23 cellular contexts compared by ENCODE assay signal in the genomic region with DNA sequence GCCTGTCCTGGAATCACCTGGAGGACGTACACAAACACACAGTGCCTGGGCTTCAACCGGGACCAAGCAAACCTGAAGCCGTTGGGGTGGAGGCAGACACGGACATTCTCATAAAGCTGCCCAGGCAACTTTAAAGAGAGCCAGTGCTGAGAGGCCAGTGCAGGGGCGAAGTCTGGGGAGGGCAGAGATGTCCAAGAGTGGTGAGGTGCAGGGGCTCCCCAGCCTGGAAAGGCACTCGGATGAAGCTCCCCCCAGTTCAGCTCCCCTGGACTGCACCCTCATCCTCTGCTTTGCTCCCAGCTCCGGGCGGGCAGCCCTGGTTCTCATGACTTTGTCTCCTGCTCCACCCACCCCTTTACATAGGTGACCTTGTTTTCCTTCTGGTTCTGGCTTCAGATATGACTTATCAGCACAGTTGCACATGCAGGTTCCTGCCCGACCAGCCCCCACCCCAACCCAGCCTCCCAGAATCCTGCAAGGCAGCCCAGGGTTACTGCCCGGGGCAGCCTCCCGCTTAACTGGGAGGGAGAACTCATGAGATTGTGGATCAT.
A peak's percentile ranks its signal among the peaks of the same experiment; 100 is the strongest.
DNase-seq lines count a peak whose midpoint lies in the region; ATAC-seq and TF ChIP-seq lines count a peak whose summit lies in the region.
"Had no signal": no experiment of that assay in that cellular context is flagged by ENCODE, and none has a peak within 500 bp of the region (broad histone marks: within the 10 kb centered on the region; RNA-seq: fewer than 3 reads in every experiment).

No MANE protein-coding gene starts in this region.

- H4K20me1 ChIP-seq in hepatocyte (ENCODE audit: insufficient read depth, poor library complexity, severe bottlenecking) (no peaks in the 10 kb centered on the region), smooth muscle cell (ENCODE audit: low read depth) (no peaks in the 10 kb centered on the region)

- H2AFZ ChIP-seq in hepatocyte, result peak overlapping the region; percentile 12
- H2AFZ ChIP-seq in trophoblast cell (ENCODE audit: insufficient read depth, low read length, poor library complexity), result no peak overlapping the region
- H2AFZ ChIP-seq in smooth muscle cell (ENCODE audit: low read depth), result no peak overlapping the region

- 63% methylated on average over 11 of the region's 11 CpGs for WGBS in heart right ventricle, 2 donors
- WGBS in hepatocyte (ENCODE audit: low lambda C conversion rate, missing lambda C conversion rate), result 62% methylated on average over 11 of the region's 11 CpGs
- no CpG with 5 or more reads among the region's 11 CpGs for WGBS in trophoblast cell (ENCODE audit: extremely low coverage, insufficient coverage, insufficient read length)
- 90% methylated on average over 11 of the region's 11 CpGs for WGBS in smooth muscle cell (ENCODE audit: low lambda C conversion rate)

- ATAC-seq in heart right ventricle (peak in 7 of 8 donors; percentile 16 to 70 (median 55)), GM18907 (IDR thresholded peaks at IDR 0.05; ENCODE audit: unreplicated experiment) (no peak)
- ATAC-seq: PC-3 had no signal

- peak overlapping the region; percentile 55 for H3K14ac ChIP-seq in trophoblast cell (ENCODE audit: low read length)

- H3K23ac ChIP-seq in trophoblast cell (ENCODE audit: low read length), result no peak overlapping the region

- H3K9ac ChIP-seq in trophoblast cell (ENCODE audit: low read length) (peak overlapping the region; percentile 42), smooth muscle cell (ENCODE audit: low read depth) (no peak overlapping the region)

- H3K4me3 ChIP-seq in heart right ventricle, result no peak overlapping the region
- no peak overlapping the region for H3K4me3 ChIP-seq in left ventricle myocardium inferior
- no peak overlapping the region for H3K4me3 ChIP-seq in hepatocyte
- H3K4me3 ChIP-seq in trophoblast cell (ENCODE audit: low read depth, low read length), result no peak overlapping the region
- no peak overlapping the region for H3K4me3 ChIP-seq in smooth muscle cell
- H3K4me3 ChIP-seq: HAP-1, SJCRH30 had no signal

- no peak for TF ChIP-seq CTCF in heart right ventricle (IDR thresholded peaks at IDR 0.05)
- no peak for TF ChIP-seq CTCF in left ventricle myocardium inferior (IDR thresholded peaks at IDR 0.05; ENCODE audit: borderline replicate concordance)
- no peak for TF ChIP-seq CTCF in hepatocyte (IDR thresholded peaks at IDR 0.05; ENCODE audit: poor library complexity)
- no peak for TF ChIP-seq CTCF in smooth muscle cell (IDR thresholded peaks at IDR 0.05; ENCODE audit: borderline replicate concordance, insufficient read depth, poor library complexity, severe bottlenecking)

- no peaks in the 10 kb centered on the region for H3K79me2 ChIP-seq in hepatocyte
- peaks cover 2% of the 10 kb centered on the region for H3K79me2 ChIP-seq in trophoblast cell (ENCODE audit: control insufficient read depth, insufficient read depth, low read length, poor library complexity)
- H3K79me2 ChIP-seq in smooth muscle cell (ENCODE audit: low read depth), result no peaks in the 10 kb centered on the region

- intact Hi-C loops in heart right ventricle (cut with DNase I), result loop anchor here in 1 of 10 donors (10.0 kb wide), 1 partner anchor 107 kb away; no protein-coding TSS in a partner anchor
- intact Hi-C loops in left ventricle myocardium inferior (cut with micrococcal nuclease), result no loop called here

- H2BK120ac ChIP-seq in trophoblast cell (ENCODE audit: insufficient read depth, low read length, poor library complexity), result peak overlapping the region; percentile 71

- H3K27me3 ChIP-seq in heart right ventricle (no peaks in the 10 kb centered on the region), left ventricle myocardium inferior (ENCODE audit: low read depth) (no peaks in the 10 kb centered on the region), hepatocyte (no peaks in the 10 kb centered on the region), trophoblast cell (ENCODE audit: insufficient read depth, low read length) (no peaks in the 10 kb centered on the region), smooth muscle cell (ENCODE audit: low read depth) (no peaks in the 10 kb centered on the region)
- H3K27me3 ChIP-seq: BE2C, SJCRH30 had no signal

- H3K4me1 ChIP-seq in heart right ventricle (peaks cover 0 to 31% (median 10%) of the 10 kb centered on the region in 9 donors), left ventricle myocardium inferior (peaks cover 25% of the 10 kb centered on the region), hepatocyte (ENCODE audit: insufficient read depth) (peaks cover 5% of the 10 kb centered on the region), trophoblast cell (ENCODE audit: control insufficient read depth in 1 of 2, insufficient read depth in 2 of 2, low read length in 2 of 2) (peaks cover 0 to 2% of the 10 kb centered on the region in 2 experiments), smooth muscle cell (ENCODE audit: low read depth) (no peaks in the 10 kb centered on the region)
- H3K4me1 ChIP-seq: HAP-1, SJCRH30 had no signal

- H2AK5ac ChIP-seq in trophoblast cell (ENCODE audit: low read length), result no peak overlapping the region

- peak overlapping the region; percentile 51 for H2BK5ac ChIP-seq in trophoblast cell (ENCODE audit: low read depth, low read length, poor library complexity)

- H3K36me3 ChIP-seq in heart right ventricle, result no peaks in the 10 kb centered on the region
- no peaks in the 10 kb centered on the region for H3K36me3 ChIP-seq in left ventricle myocardium inferior
- H3K36me3 ChIP-seq in hepatocyte (replicated peaks; ENCODE audit: insufficient read depth, low read depth), result no peaks in the 10 kb centered on the region
- H3K36me3 ChIP-seq in trophoblast cell (ENCODE audit: control insufficient read depth in 1 of 2, insufficient read depth in 2 of 2, low read length in 2 of 2), result no peaks in the 10 kb centered on the region
- no peaks in the 10 kb centered on the region for H3K36me3 ChIP-seq in smooth muscle cell (ENCODE audit: low read depth)
- H3K36me3 ChIP-seq: BE2C, HAP-1, SJCRH30 had no signal

- H3K4me2 ChIP-seq in hepatocyte, result peak overlapping the region; percentile 60
- H3K4me2 ChIP-seq in trophoblast cell (ENCODE audit: low read length), result no peak overlapping the region
- H3K4me2 ChIP-seq in smooth muscle cell, result no peak overlapping the region

- no peak overlapping the region for H3K4ac ChIP-seq in trophoblast cell (ENCODE audit: low read depth, low read length)

- DNase-seq in heart right ventricle (no peak), left ventricle myocardium inferior (no peak), hepatocyte (ENCODE audit: low spot score) (peak; percentile 20), trophoblast cell (no peak), cerebellum (ENCODE audit: low spot score) (no peak), smooth muscle cell (lab: John Stamatoyannopoulos, UW; ENCODE audit: unreplicated experiment) (no peak), amygdala (lab: John Stamatoyannopoulos, UW) (no peak)
- DNase-seq: BE2C; Caco-2; CD4-positive, CD25-positive, alpha-beta regulatory T cell; DMS153; GDM1; KG1; NCI-H1417; NCI-H187 treated with DMSO at 0.1 percent for 48 hours; NCI-H2227 treated with DMSO at 0.1 percent for 48 hours; NCI-H510A treated with DMSO at 0.1 percent for 48 hours; NCI-H774; PC-3; SJCRH30 had no signal

- peaks cover 4% of the 10 kb centered on the region for H3K79me1 ChIP-seq in trophoblast cell (ENCODE audit: low read length)

- H3K9me2 ChIP-seq in hepatocyte (replicated peaks; ENCODE audit: insufficient read depth), result no peaks in the 10 kb centered on the region

- H3K27ac ChIP-seq in heart right ventricle (no peak overlapping the region), left ventricle myocardium inferior (replicated peaks) (no peak overlapping the region), hepatocyte (peak overlapping the region; percentile 56), trophoblast cell (ENCODE audit: low read depth, low read length) (peak overlapping the region; percentile 46), smooth muscle cell (ENCODE audit: low read depth) (no peak overlapping the region)
- H3K27ac ChIP-seq: RWPE1, SJCRH30 had no signal

- H2BK12ac ChIP-seq in trophoblast cell (ENCODE audit: low read length), result no peak overlapping the region

- H4K12ac ChIP-seq in trophoblast cell (ENCODE audit: low read depth, low read length), result no peak overlapping the region

- H4K91ac ChIP-seq in trophoblast cell (ENCODE audit: low read depth, low read length), result peak overlapping the region; percentile 82

- no peak overlapping the region for H3K18ac ChIP-seq in trophoblast cell (ENCODE audit: low read length)

- H3K9me3 ChIP-seq in heart right ventricle (peaks cover 0 to 5% (median 0%) of the 10 kb centered on the region in 11 donors), left ventricle myocardium inferior (replicated peaks) (peaks cover 5% of the 10 kb centered on the region), hepatocyte (ENCODE audit: low read depth) (no peaks in the 10 kb centered on the region), trophoblast cell (ENCODE audit: insufficient read depth, low read depth, low read length) (peaks cover 5% of the 10 kb centered on the region), smooth muscle cell (replicated peaks; ENCODE audit: low read depth) (no peaks in the 10 kb centered on the region)
- H3K9me3 ChIP-seq: BE2C, HAP-1, SJCRH30 had no signal

- H4K8ac ChIP-seq in trophoblast cell (ENCODE audit: low read depth, low read length), result no peak overlapping the region

- no peaks in the 10 kb centered on the region for H3F3A ChIP-seq in smooth muscle cell (ENCODE audit: low read depth)

Comparison
In these comparisons a context has a peak if more than half of its experiments do, and no peak if none do; other contexts are left out.
1. H3K27ac ChIP-seq: peak in hepatocyte (single experiment) and trophoblast cell (single experiment); none in heart right ventricle (0 of 10), left ventricle myocardium inferior (single experiment) and smooth muscle cell (single experiment).